Comparison of ENCODE assay signal across 8 cellular contexts in genomic region chr17:35345926-35346771, GRCh38. TPM values are rescaled to one million over a fixed set of nuclear protein-coding genes. Genes with fewer than 3 reads are reported as not detected.
A peak's percentile ranks its signal among the peaks of the same experiment; 100 is the strongest.
DNase-seq lines count a peak whose midpoint lies in the region; ATAC-seq and TF ChIP-seq lines count a peak whose summit lies in the region.

No MANE protein-coding gene starts in this region.

- DNase-seq in Daoy (ENCODE audit: low read depth) (peak; percentile 67), NOMO-1 treated with DMSO at 0.1 percent for 48 hours (lab: John Stamatoyannopoulos, UW; ENCODE audit: unreplicated experiment) (peak; percentile 94), right cardiac atrium (peak; percentile 87 to 93 (median 90)), prostate gland (ENCODE audit: low spot score) (peak; percentile 10), LoVo (ENCODE audit: low spot score) (no peak), HuH-7.5 (ENCODE audit: low spot score) (no peak)

- intact Hi-C loops in right cardiac atrium (cut with DNase I), result no loop called here
- intact Hi-C loops in prostate gland (cut with DNase I), result no loop called here

- TF ChIP-seq CTCF in prostate gland (IDR thresholded peaks at IDR 0.05), result no peak

- H3K36me3 ChIP-seq in prostate gland, result no peaks in the 10 kb centered on the region

- H3K4me1 ChIP-seq in right cardiac atrium (ENCODE audit: control insufficient read depth, insufficient read depth, low read length), result peaks cover 2% of the 10 kb centered on the region
- no peaks in the 10 kb centered on the region for H3K4me1 ChIP-seq in prostate gland (replicated peaks)

- TF ChIP-seq POLR2A in prostate gland (IDR thresholded peaks at IDR 0.05), result no peak

- WGBS in right cardiac atrium, result 2% methylated on average over 40 of the region's 40 CpGs
- 9% methylated on average over 40 of the region's 40 CpGs for WGBS in prostate gland

- H3K4me3 ChIP-seq in right cardiac atrium (ENCODE audit: low read length) (peak overlapping the region; percentile 34), prostate gland (peak overlapping the region; percentile 22 to 25)

- H3K27me3 ChIP-seq in right cardiac atrium (ENCODE audit: control insufficient read depth, insufficient read depth) (no peaks in the 10 kb centered on the region), prostate gland (replicated peaks; ENCODE audit: insufficient read depth) (no peaks in the 10 kb centered on the region)

- H3K27ac ChIP-seq in angular gyrus (ENCODE audit: low read depth, low read length) (peak overlapping the region; percentile 48), right cardiac atrium (ENCODE audit: low read length) (peak overlapping the region; percentile 89), prostate gland (peak overlapping the region in 1 of 2 donors; percentile 30)

- ATAC-seq in right cardiac atrium (peak; percentile 95 to 97), HG02763 (IDR thresholded peaks at IDR 0.05; ENCODE audit: unreplicated experiment) (no peak)

- H3K9me3 ChIP-seq in right cardiac atrium (ENCODE audit: control insufficient read depth, low read length) (no peaks in the 10 kb centered on the region), prostate gland (no peaks in the 10 kb centered on the region)

RNA-seq across cellular contexts. Expression of gene SLFN11, which starts 27.3 kb away (rescaled TPM):
- 49.2 and 66.6 TPM in 2 replicates for total RNA-seq in Daoy (2014; rRNA removed; shearing (Covaris generic))
- total RNA-seq in right cardiac atrium (10 to 100 TPM; 12.0 to 21.5 (median 19.0) TPM), prostate gland (1 to 10 TPM; 7.7 TPM)
- polyA plus RNA-seq in right cardiac atrium, result 9.2 TPM

Comparison
In these comparisons a context has a peak if more than half of its experiments do, and no peak if none do; other contexts are left out.
1. DNase-seq: peak in Daoy (single experiment), NOMO-1 treated with DMSO at 0.1 percent for 48 hours (single experiment), right cardiac atrium (3 of 3) and prostate gland (single experiment); none in LoVo (single experiment) and HuH-7.5 (single experiment).